In the genomic region with DNA sequence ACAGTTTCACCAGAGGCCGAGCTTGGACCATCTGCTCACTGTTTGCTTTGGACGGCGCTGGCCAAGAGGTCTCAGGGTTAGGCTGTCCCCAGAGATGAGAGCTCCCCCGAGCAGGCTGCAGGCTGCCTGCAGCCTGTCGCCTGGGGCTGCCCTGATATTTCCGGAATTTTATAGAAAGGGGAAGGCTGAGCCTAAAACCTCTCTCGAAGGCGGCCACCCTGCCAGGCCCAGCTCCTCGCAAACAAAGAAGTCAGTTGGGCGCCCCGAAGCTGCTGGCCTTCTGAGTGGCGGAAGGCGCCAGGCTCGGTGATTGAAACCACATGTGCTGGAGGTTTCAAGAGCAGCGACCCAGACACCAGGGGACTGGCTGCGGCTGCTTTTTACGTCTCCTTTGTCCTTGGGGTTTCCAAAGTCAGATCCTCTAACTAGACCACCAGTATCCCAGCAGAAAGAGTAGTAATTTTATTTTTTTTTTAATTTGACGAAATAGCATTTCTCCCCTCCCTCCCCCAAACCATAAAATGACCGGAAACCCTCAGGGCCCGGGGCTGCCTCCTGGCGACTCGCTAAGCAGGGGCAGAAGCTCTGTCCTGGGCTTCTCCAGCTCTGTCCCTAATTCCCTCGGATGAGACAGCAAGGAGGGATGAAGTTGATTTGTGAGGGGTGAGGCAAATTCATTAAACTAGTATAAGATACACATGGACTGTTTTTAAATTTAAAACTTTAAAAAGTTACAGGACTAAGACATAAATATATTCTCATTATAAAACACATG, we compare ENCODE assay signal across 8 cellular contexts. TPM values are rescaled to one million over a fixed set of nuclear protein-coding genes. Genes with fewer than 3 reads are reported as not detected.
DNase-seq lines count a peak whose midpoint lies in the region; ATAC-seq and TF ChIP-seq lines count a peak whose summit lies in the region.

No MANE protein-coding gene starts in this region.

- H3K27ac ChIP-seq in iPS DF 6.9 (ENCODE audit: low read length) (no peak overlapping the region), smooth muscle cell (ENCODE audit: low read depth) (peak overlapping the region; percentile 88), PC-3 (ENCODE audit: low read length) (no peak overlapping the region)

- no TSS peak for BruUV-seq in PC-3 (replicated peaks; lab: Mats Ljungman, UMichigan)

- CTCF ChIA-PET in PC-3 (lab: Charles Lee): no interaction called here

- H3K4me1 ChIP-seq in adipocyte (ENCODE audit: control insufficient read depth, insufficient read depth, low read length) (peaks cover 51% of the 10 kb centered on the region), iPS DF 6.9 (ENCODE audit: control insufficient read depth, insufficient read depth, low read length) (no peaks in the 10 kb centered on the region; the same call in 1 of the 2 replicates), smooth muscle cell (ENCODE audit: low read depth) (peaks cover 8% of the 10 kb centered on the region), PC-3 (ENCODE audit: insufficient read depth, low read length) (no peaks in the 10 kb centered on the region)

- no peaks in the 10 kb centered on the region for H3K9me3 ChIP-seq in adipocyte (ENCODE audit: control insufficient read depth, low read length)
- no peaks in the 10 kb centered on the region for H3K9me3 ChIP-seq in iPS DF 6.9 (ENCODE audit: control insufficient read depth, insufficient read depth, low read length)
- H3K9me3 ChIP-seq in smooth muscle cell (replicated peaks; ENCODE audit: low read depth): no peaks in the 10 kb centered on the region
- no peaks in the 10 kb centered on the region for H3K9me3 ChIP-seq in PC-3 (ENCODE audit: low read length)

- peak overlapping the region; percentile 67 for H3K4me2 ChIP-seq in smooth muscle cell
- no peak overlapping the region for H3K4me2 ChIP-seq in PC-3 (ENCODE audit: low read length)

- H3F3A ChIP-seq in smooth muscle cell (ENCODE audit: low read depth) (peaks cover 10% of the 10 kb centered on the region), PC-3 (ENCODE audit: low read length, unreplicated experiment) (no peaks in the 10 kb centered on the region)

- H2AFZ ChIP-seq in smooth muscle cell (ENCODE audit: low read depth) (peak overlapping the region; percentile 9), PC-3 (ENCODE audit: low read length) (no peak overlapping the region)

- peak overlapping the region; percentile 39 for H3K4me3 ChIP-seq in adipocyte (ENCODE audit: low read length)
- no peak overlapping the region for H3K4me3 ChIP-seq in iPS DF 6.9 (ENCODE audit: low read length)
- H3K4me3 ChIP-seq in smooth muscle cell: no peak overlapping the region
- no peak overlapping the region for H3K4me3 ChIP-seq in PC-3 (ENCODE audit: low read length)

- no peaks in the 10 kb centered on the region for H3K27me3 ChIP-seq in adipocyte (replicated peaks; ENCODE audit: control insufficient read depth, insufficient read depth, low read length)
- H3K27me3 ChIP-seq in iPS DF 6.9 (ENCODE audit: control insufficient read depth, insufficient read depth, low read length): no peaks in the 10 kb centered on the region
- no peaks in the 10 kb centered on the region for H3K27me3 ChIP-seq in smooth muscle cell (ENCODE audit: low read depth)
- no peaks in the 10 kb centered on the region for H3K27me3 ChIP-seq in PC-3 (ENCODE audit: low read length)

- WGBS in iPS DF 6.9 (ENCODE audit: insufficient coverage, insufficient read length): no CpG with 5 or more reads among the region's 23 CpGs
- WGBS in smooth muscle cell (ENCODE audit: low lambda C conversion rate): 10% methylated on average over 23 of the region's 23 CpGs

- POLR2A ChIA-PET in PC-3 (lab: Charles Lee; ENCODE audit: unreplicated experiment): no interaction called here

- H3K36me3 ChIP-seq in adipocyte (ENCODE audit: control insufficient read depth, insufficient read depth, low read length, severe bottlenecking): no peaks in the 10 kb centered on the region
- H3K36me3 ChIP-seq in iPS DF 6.9 (ENCODE audit: control insufficient read depth, insufficient read depth, low read length): no peaks in the 10 kb centered on the region
- H3K36me3 ChIP-seq in smooth muscle cell (ENCODE audit: low read depth): no peaks in the 10 kb centered on the region
- no peaks in the 10 kb centered on the region for H3K36me3 ChIP-seq in PC-3 (ENCODE audit: low read depth, low read length)

- no peaks in the 10 kb centered on the region for H3K9me2 ChIP-seq in PC-3 (replicated peaks; ENCODE audit: low read length)

- in situ Hi-C loops in GM13976 (cut with MboI; ENCODE audit: low sequenced_read_pairs, unreplicated experiment): no loop called here

- TF ChIP-seq CTCF in GM13976 (IDR thresholded peaks at IDR 0.05; ENCODE audit: borderline replicate concordance, control extremely low read depth, extremely low read depth, insufficient read depth, missing control alignments) (no peak), smooth muscle cell (IDR thresholded peaks at IDR 0.05; ENCODE audit: borderline replicate concordance, insufficient read depth, poor library complexity, severe bottlenecking) (no peak), PC-3 (conservative IDR thresholded peaks at IDR 0.05; ENCODE audit: low read depth, low read length) (no peak)

- no peak for ATAC-seq in HG03159 (IDR thresholded peaks at IDR 0.05; ENCODE audit: unreplicated experiment)
- no peak for ATAC-seq in PC-3

- H3K79me2 ChIP-seq in smooth muscle cell (ENCODE audit: low read depth) (peaks cover 40% of the 10 kb centered on the region), PC-3 (ENCODE audit: low read length) (no peaks in the 10 kb centered on the region)

- intact Hi-C loops in PC-3 (cut with micrococcal nuclease): loop anchor here (2.0 kb wide), 1 partner anchor 65 kb away; no protein-coding TSS in a partner anchor

- no peaks in the 10 kb centered on the region for H4K20me1 ChIP-seq in smooth muscle cell (ENCODE audit: low read depth)
- no peaks in the 10 kb centered on the region for H4K20me1 ChIP-seq in PC-3 (ENCODE audit: low read length)

- DNase-seq in GM13976 (ENCODE audit: low spot score): peak; percentile 38
- peak; percentile 95 for DNase-seq in adipocyte (ENCODE audit: low read depth)
- DNase-seq in iPS DF 6.9 (ENCODE audit: low read depth, low spot score): peak; percentile 13
- peak; percentile 15 for DNase-seq in smooth muscle cell (lab: John Stamatoyannopoulos, UW; ENCODE audit: unreplicated experiment)
- no peak for DNase-seq in NCI-H2029 treated with DMSO at 0.1 percent for 48 hours (lab: John Stamatoyannopoulos, UW)
- no peak for DNase-seq in PC-3
- no peak for DNase-seq in NCI-H510A treated with DMSO at 0.1 percent for 48 hours (lab: John Stamatoyannopoulos, UW)

- H3K9ac ChIP-seq in adipocyte (ENCODE audit: low read length): peak overlapping the region; percentile 82
- peak overlapping the region; percentile 50 for H3K9ac ChIP-seq in smooth muscle cell (ENCODE audit: low read depth)
- H3K9ac ChIP-seq in PC-3 (ENCODE audit: low read length): no peak overlapping the region

RNA-seq across cellular contexts. Expression of gene CLMP, which starts 57.4 kb away (rescaled TPM):
- total RNA-seq in smooth muscle cell: 163 and 176 TPM in 2 replicates
- polyA plus RNA-seq in smooth muscle cell: 62.0 and 74.0 TPM in 2 replicates
- total RNA-seq in PC-3 (2014; rRNA removed): 30.4 and 33.0 TPM in 2 replicates

Comparison
In these comparisons a context has a peak if more than half of its experiments do, and no peak if none do; other contexts are left out.
1. DNase-seq: peak in GM13976 (single experiment), adipocyte (single experiment), iPS DF 6.9 (single experiment) and smooth muscle cell (single experiment); none in NCI-H2029 treated with DMSO at 0.1 percent for 48 hours (single experiment), PC-3 (single experiment) and NCI-H510A treated with DMSO at 0.1 percent for 48 hours (single experiment).